11 cellular contexts compared by ENCODE assay signal in genomic region chr20:41174782-41175181, GRCh38. TPM values are rescaled to one million over a fixed set of nuclear protein-coding genes. Genes with fewer than 3 reads are reported as not detected.
DNase-seq lines count a peak whose midpoint lies in the region; ATAC-seq and TF ChIP-seq lines count a peak whose summit lies in the region.
"Had no signal": no experiment of that assay in that cellular context is flagged by ENCODE, and none has a peak within 500 bp of the region (broad histone marks: within the 10 kb centered on the region; RNA-seq: fewer than 3 reads in every experiment).

No MANE protein-coding gene starts in this region.

- H3K4me3 Mint-ChIP-seq in WTC11 = no peak overlapping the region

- no peak overlapping the region for H3K27ac Mint-ChIP-seq in WTC11

- H3K36me3 Mint-ChIP-seq in WTC11 = peaks cover 57% of the 10 kb centered on the region

- ATAC-seq in WTC11 (no peak), GM19455 (IDR thresholded peaks at IDR 0.05; ENCODE audit: unreplicated experiment) (no peak), SK-N-SH treated with all-trans-retinoic acid at 6 μM for 48 hours (no peak), HG03135 (IDR thresholded peaks at IDR 0.05; ENCODE audit: unreplicated experiment) (no peak)
- ATAC-seq: foreskin keratinocyte had no signal

- intact Hi-C loops in sigmoid colon (cut with DNase I) = loop anchor here (5.0 to 10.0 kb wide), 2 partner anchors 37 to 240 kb away; partner anchors contain the start of gene PLCG1

- H3K27me3 Mint-ChIP-seq in WTC11 (ENCODE audit: low read depth) = no peaks in the 10 kb centered on the region

- POLR2A ChIA-PET in WTC11 (lab: Charles Lee) = no interaction called here

- H3K36me3 ChIP-seq in H7 (replicated peaks; ENCODE audit: control insufficient read depth, insufficient read depth, low read length) (peaks cover 53% of the 10 kb centered on the region), fibroblast of lung (ENCODE audit: control insufficient read depth, insufficient read depth, low read length) (peaks cover 14% of the 10 kb centered on the region), sigmoid colon (peaks cover 4 to 46% (median 16%) of the 10 kb centered on the region in 4 donors)

- H3K4me1 Mint-ChIP-seq in WTC11 = peaks cover 13% of the 10 kb centered on the region

- H3K79me2 ChIP-seq in fibroblast of lung (ENCODE audit: control insufficient read depth, insufficient read depth, low read length) = peaks cover 8% of the 10 kb centered on the region

- no peaks in the 10 kb centered on the region for H4K20me1 ChIP-seq in fibroblast of lung (ENCODE audit: control insufficient read depth, extremely low read depth, insufficient read depth, low read length)

- WGBS in sigmoid colon, 2 donors = 84 to 93% methylated on average over 2 of the region's 2 CpGs

- H3K4me1 ChIP-seq in fibroblast of lung (ENCODE audit: control insufficient read depth, extremely low read depth, insufficient read depth, low read length) = peaks cover 28% of the 10 kb centered on the region
- H3K4me1 ChIP-seq in sigmoid colon = peaks cover 0 to 83% (median 78%) of the 10 kb centered on the region in 4 donors

- H3K9me3 Mint-ChIP-seq in WTC11 = no peaks in the 10 kb centered on the region

- no peak overlapping the region for H2AFZ ChIP-seq in fibroblast of lung (ENCODE audit: low read length)

- TF ChIP-seq POLR2A in sigmoid colon (IDR thresholded peaks at IDR 0.05) = no peak

- H3K27me3 ChIP-seq in H7 (ENCODE audit: control insufficient read depth, insufficient read depth, low read length) = no peaks in the 10 kb centered on the region
- no peaks in the 10 kb centered on the region for H3K27me3 ChIP-seq in fibroblast of lung (ENCODE audit: control insufficient read depth, insufficient read depth, low read length)
- no peaks in the 10 kb centered on the region for H3K27me3 ChIP-seq in sigmoid colon
- H3K27me3 ChIP-seq: foreskin keratinocyte had no signal

- H3K4me2 ChIP-seq in fibroblast of lung (ENCODE audit: extremely low read depth, insufficient read depth, low read length) = no peak overlapping the region

- no peak overlapping the region for H3K9ac ChIP-seq in fibroblast of lung (ENCODE audit: insufficient read depth, low read length)

- CTCF ChIA-PET in WTC11 (lab: Charles Lee) = interaction anchor here (1.2 kb wide), 1 partner anchor 166 kb away, joined by 4 read pairs; the partner anchor contains the start of gene LPIN3

- H3K4me3 ChIP-seq in H7 (ENCODE audit: insufficient read depth, low read depth, low read length) (no peak overlapping the region), fibroblast of lung (replicated peaks in 1 of 4; ENCODE audit: control extremely low read depth in 1 of 4, insufficient read depth in 1 of 4, low read depth in 3 of 4, low read length in 4 of 4) (no peak overlapping the region), sigmoid colon (no peak overlapping the region)

- no peak overlapping the region for H3K27ac ChIP-seq in fibroblast of lung (ENCODE audit: insufficient read depth, low read length)
- H3K27ac ChIP-seq in sigmoid colon = peak overlapping the region; percentile 74 to 83 (median 80)
- H3K27ac ChIP-seq: foreskin keratinocyte had no signal

- DNase-seq in H7 (peak; percentile 10), WTC11 (ENCODE audit: low spot score) (peak; percentile 2), fibroblast of lung (ENCODE audit: low read depth in 2 of 2) (peak; percentile 18 to 30), sigmoid colon (no peak), NCI-H2081 (lab: John Stamatoyannopoulos, UW) (no peak)
- DNase-seq: foreskin keratinocyte, GDM1, NCI-H1694 had no signal

- TF ChIP-seq CTCF in WTC11 (IDR thresholded peaks at IDR 0.05) (no peak), fibroblast of lung (conservative IDR thresholded peaks at IDR 0.05 in 1 of 2, IDR thresholded peaks at IDR 0.05 in 1 of 2; ENCODE audit: low read depth in 1 of 2, low read length in 2 of 2) (no peak), sigmoid colon (IDR thresholded peaks at IDR 0.05) (no peak)

- H3K9me3 ChIP-seq in fibroblast of lung (ENCODE audit: control insufficient read depth, insufficient read depth, low read depth, low read length) = no peaks in the 10 kb centered on the region
- no peaks in the 10 kb centered on the region for H3K9me3 ChIP-seq in sigmoid colon

- TF ChIP-seq EP300 in sigmoid colon (IDR thresholded peaks at IDR 0.05) = no peak

TF ChIP-seq in WTC11, 78 proteins besides CTCF, POLR2A, EP300 and RAD21:
- TF ChIP-seq, protein P1, sequence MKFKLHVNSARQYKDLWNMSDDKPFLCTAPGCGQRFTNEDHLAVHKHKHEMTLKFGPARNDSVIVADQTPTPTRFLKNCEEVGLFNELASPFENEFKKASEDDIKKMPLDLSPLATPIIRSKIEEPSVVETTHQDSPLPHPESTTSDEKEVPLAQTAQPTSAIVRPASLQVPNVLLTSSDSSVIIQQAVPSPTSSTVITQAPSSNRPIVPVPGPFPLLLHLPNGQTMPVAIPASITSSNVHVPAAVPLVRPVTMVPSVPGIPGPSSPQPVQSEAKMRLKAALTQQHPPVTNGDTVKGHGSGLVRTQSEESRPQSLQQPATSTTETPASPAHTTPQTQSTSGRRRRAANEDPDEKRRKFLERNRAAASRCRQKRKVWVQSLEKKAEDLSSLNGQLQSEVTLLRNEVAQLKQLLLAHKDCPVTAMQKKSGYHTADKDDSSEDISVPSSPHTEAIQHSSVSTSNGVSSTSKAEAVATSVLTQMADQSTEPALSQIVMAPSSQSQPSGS (CRISPR knock-in tag; IDR thresholded peaks at IDR 0.05; ENCODE audit: borderline replicate concordance, low read depth) = no peak
- TF ChIP-seq, protein P2, sequence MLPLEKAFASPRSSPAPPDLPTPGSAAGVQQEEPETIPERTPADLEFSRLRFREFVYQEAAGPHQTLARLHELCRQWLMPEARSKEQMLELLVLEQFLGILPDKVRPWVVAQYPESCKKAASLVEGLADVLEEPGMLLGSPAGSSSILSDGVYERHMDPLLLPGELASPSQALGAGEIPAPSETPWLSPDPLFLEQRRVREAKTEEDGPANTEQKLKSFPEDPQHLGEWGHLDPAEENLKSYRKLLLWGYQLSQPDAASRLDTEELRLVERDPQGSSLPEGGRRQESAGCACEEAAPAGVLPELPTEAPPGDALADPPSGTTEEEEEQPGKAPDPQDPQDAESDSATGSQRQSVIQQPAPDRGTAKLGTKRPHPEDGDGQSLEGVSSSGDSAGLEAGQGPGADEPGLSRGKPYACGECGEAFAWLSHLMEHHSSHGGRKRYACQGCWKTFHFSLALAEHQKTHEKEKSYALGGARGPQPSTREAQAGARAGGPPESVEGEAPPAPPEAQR (CRISPR knock-in tag; IDR thresholded peaks at IDR 0.05) = no peak
- no peak for TF ChIP-seq MYBL2 (CRISPR knock-in tag; IDR thresholded peaks at IDR 0.05)
- TF ChIP-seq, protein P3, sequence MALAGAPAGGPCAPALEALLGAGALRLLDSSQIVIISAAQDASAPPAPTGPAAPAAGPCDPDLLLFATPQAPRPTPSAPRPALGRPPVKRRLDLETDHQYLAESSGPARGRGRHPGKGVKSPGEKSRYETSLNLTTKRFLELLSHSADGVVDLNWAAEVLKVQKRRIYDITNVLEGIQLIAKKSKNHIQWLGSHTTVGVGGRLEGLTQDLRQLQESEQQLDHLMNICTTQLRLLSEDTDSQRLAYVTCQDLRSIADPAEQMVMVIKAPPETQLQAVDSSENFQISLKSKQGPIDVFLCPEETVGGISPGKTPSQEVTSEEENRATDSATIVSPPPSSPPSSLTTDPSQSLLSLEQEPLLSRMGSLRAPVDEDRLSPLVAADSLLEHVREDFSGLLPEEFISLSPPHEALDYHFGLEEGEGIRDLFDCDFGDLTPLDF (CRISPR knock-in tag; IDR thresholded peaks at IDR 0.05) = no peak

TF ChIP-seq in SK-N-SH treated with all-trans-retinoic acid at 6 μM for 48 hours, 23 proteins besides CTCF, POLR2A, EP300 and RAD21:
- TF ChIP-seq ZNF565 (CRISPR knock-in tag; conservative IDR thresholded peaks at IDR 0.05; ENCODE audit: low read depth) = no peak
- no peak for TF ChIP-seq TOX (CRISPR knock-in tag; IDR thresholded peaks at IDR 0.05; ENCODE audit: borderline replicate concordance)
- no peak for TF ChIP-seq ZNF70 (CRISPR knock-in tag; IDR thresholded peaks at IDR 0.05)
TF ChIP-seq in SK-N-SH treated with all-trans-retinoic acid at 6 μM for 48 hours: peak in this region for 0.

RNA-seq across cellular contexts. Expression of gene PLCG1, which starts 37.4 kb away (rescaled TPM):
- total RNA-seq in H7 (2014; rRNA removed; shearing (Covaris generic)) = 132 and 194 TPM in 2 replicates
- 177 to 201 TPM (median 194 TPM) in 3 replicates for total RNA-seq in WTC11 (2021)
- 63.9 and 86.2 TPM in 2 replicates for total RNA-seq in fibroblast of lung
- 24.5 and 27.6 TPM in 2 replicates for polyA plus RNA-seq in fibroblast of lung
- polyA plus RNA-seq in fibroblast of lung (2012) = 33.8 and 34.2 TPM in 2 replicates
- polyA minus RNA-seq in fibroblast of lung (ENCODE audit: low replicate concordance) = 162 and 174 TPM in 2 replicates
- 100 to 1,000 TPM in 1 of 4 donors, 10 to 100 TPM in 3; 48.5 to 152 (median 67.0) TPM for total RNA-seq in sigmoid colon
- 10 to 100 TPM in 2 of 3 donors, 1 to 10 TPM in 1; 9.9 to 57.6 (median 19.8) TPM for polyA plus RNA-seq in sigmoid colon

Comparison
In these comparisons a context has a peak if more than half of its experiments do, and no peak if none do; other contexts are left out.
1. DNase-seq: peak in H7 (single experiment), WTC11 (single experiment) and fibroblast of lung (2 of 2); none in sigmoid colon (single experiment) and NCI-H2081 (0 of 2).